ENCODE assay signal across 14 cellular contexts in the genomic region with DNA sequence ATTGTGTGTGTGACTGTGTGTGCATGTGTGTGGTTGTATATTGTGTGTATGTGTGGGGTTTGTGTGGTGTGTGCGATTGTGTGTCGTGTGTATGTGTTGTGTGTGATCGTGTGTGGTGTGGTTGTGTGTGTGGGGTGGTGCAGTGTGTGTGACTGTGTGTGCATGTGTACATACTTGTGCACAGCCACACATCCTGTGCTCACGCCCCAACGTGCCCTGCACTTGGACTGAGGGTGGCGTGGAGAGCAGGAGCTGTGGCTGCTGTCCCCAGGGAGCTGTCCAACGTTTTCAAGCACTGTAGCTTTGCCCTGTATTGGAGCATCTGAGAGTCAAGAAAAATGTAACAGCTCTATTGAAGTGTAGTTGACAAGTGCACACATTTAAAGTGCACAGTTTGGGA.
A peak's percentile ranks its signal among the peaks of the same experiment; 100 is the strongest.
DNase-seq lines count a peak whose midpoint lies in the region; ATAC-seq, FAIRE-seq and TF ChIP-seq lines count a peak whose summit lies in the region.
"Had no signal": no experiment of that assay in that cellular context is flagged by ENCODE, and none has a peak within 500 bp of the region (broad histone marks: within the 10 kb centered on the region; RNA-seq: fewer than 3 reads in every experiment).

No MANE protein-coding gene starts in this region.

- FAIRE-seq in GM12878 (lab: Jason Lieb, UNC) = no peak

- H2AFZ ChIP-seq in GM12878 (ENCODE audit: control insufficient read depth, low read depth, low read length) = no peak overlapping the region

- no TSS peak for BruUV-seq in GM12878 (replicated peaks; lab: Mats Ljungman, UMichigan)

- WGBS in GM12878 (ENCODE audit: insufficient coverage, insufficient replicate concordance, low lambda C conversion rate, missing lambda C conversion rate) = 36% methylated on average over 4 of the region's 7 CpGs

- H3K4me3 ChIP-seq in BE2C (ENCODE audit: low read depth, low read length) (no peak overlapping the region), GM12878 (no peak overlapping the region)
- H3K4me3 ChIP-seq: lung, prostate gland, tibial nerve had no signal

- no peak overlapping the region for H3K4me2 ChIP-seq in GM12878 (ENCODE audit: control insufficient read depth, insufficient read depth)

- RAD21 ChIA-PET in GM12878 (lab: Charles Lee; ENCODE audit: unreplicated experiment) = no interaction called here

- in situ Hi-C loops in GM12878 (cut with MboI) = no loop called here

- H3K9me3 ChIP-seq in BE2C (no peaks in the 10 kb centered on the region), GM12878 (replicated peaks; ENCODE audit: control insufficient read depth, insufficient read depth, low read length) (peaks cover 3% of the 10 kb centered on the region; the same call in 2 of the 3 replicates)
- H3K9me3 ChIP-seq: prostate gland had no signal

- H3K27ac ChIP-seq in GM12878 (ENCODE audit: control insufficient read depth, insufficient read depth) = no peak overlapping the region
- H3K27ac ChIP-seq: prostate gland, tibial nerve had no signal

- TF ChIP-seq EP300 in GM12878 (IDR thresholded peaks at IDR 0.05; ENCODE audit: borderline replicate concordance in 1 of 2, control insufficient read depth in 1 of 2, low read depth in 2 of 2, low read length in 2 of 2) = no peak

- DNase-seq in BE2C = peak; percentile 31
- peak; percentile 24 for DNase-seq in HuH-7 (ENCODE audit: low spot score)
- no peak for DNase-seq in GM12878 (ENCODE audit: low read depth, low spot score)
- DNase-seq in left lobe of liver (ENCODE audit: low spot score) = peak; percentile 31
- DNase-seq in SKM-1 (lab: John Stamatoyannopoulos, UW; ENCODE audit: unreplicated experiment) = no peak
- DNase-seq in activated T-cell treated with anti-CD3 and anti-CD28 coated beads, Interleukin-2, amount 50 U/mL, for 48 hours = no peak
- no peak for DNase-seq in occipital lobe (lab: John Stamatoyannopoulos, UW)
- DNase-seq: cerebellar nuclear complex, NCI-H1092 treated with DMSO at 0.1 percent for 48 hours, NCI-H82 had no signal

- ATAC-seq in GM12878 (no peak), left lobe of liver (peak; percentile 63), GM21786 (IDR thresholded peaks at IDR 0.05; ENCODE audit: unreplicated experiment) (no peak)

- H3K4me1 ChIP-seq in BE2C (no peaks in the 10 kb centered on the region), GM12878 (ENCODE audit: control insufficient read depth, insufficient read depth, low read length) (no peaks in the 10 kb centered on the region)
- H3K4me1 ChIP-seq: prostate gland, tibial nerve had no signal

- no peak for TF ChIP-seq RAD21 in GM12878 (IDR thresholded peaks at IDR 0.05; ENCODE audit: insufficient read depth, low read depth, low read length)

- SMC1A ChIA-PET in GM12878 (lab: Charles Lee; ENCODE audit: uncharacterized antibody, unreplicated experiment) = no interaction called here

- no peak for TF ChIP-seq POLR2A in GM12878 (IDR thresholded peaks at IDR 0.05; ENCODE audit: low read depth, low read length)

- H3K27me3 ChIP-seq in BE2C (peaks cover 10% of the 10 kb centered on the region), GM12878 (replicated peaks in 1 of 2; ENCODE audit: control insufficient read depth in 2 of 2, insufficient read depth in 2 of 2, low read length in 1 of 2) (no peaks in the 10 kb centered on the region)
- H3K27me3 ChIP-seq: tibial nerve had no signal

- H4K20me1 ChIP-seq in GM12878 (ENCODE audit: control insufficient read depth, insufficient read depth) = no peaks in the 10 kb centered on the region

- no peaks in the 10 kb centered on the region for H3K79me2 ChIP-seq in GM12878 (ENCODE audit: control insufficient read depth, insufficient read depth, low read length)

- H3K36me3 ChIP-seq in BE2C = no peaks in the 10 kb centered on the region
- H3K36me3 ChIP-seq in GM12878 (ENCODE audit: control insufficient read depth in 2 of 2, insufficient read depth in 2 of 2, low read length in 1 of 2) = no peaks in the 10 kb centered on the region
- H3K36me3 ChIP-seq: prostate gland, tibial nerve had no signal

- intact Hi-C loops in GM12878 (cut with micrococcal nuclease; ENCODE audit: unreplicated experiment) = no loop called here

- POLR2A ChIA-PET in GM12878 (lab: Charles Lee) = no interaction called here

- no peak for TF ChIP-seq CTCF in BE2C (IDR thresholded peaks at IDR 0.05; ENCODE audit: low read depth, low read length)
- TF ChIP-seq CTCF in GM12878 (IDR thresholded peaks at IDR 0.05 in 2 of 3, conservative IDR thresholded peaks at IDR 0.05 in 1 of 3; ENCODE audit: control insufficient read depth in 2 of 3, extremely low read depth in 1 of 3, insufficient read depth in 1 of 3, low read depth in 3 of 3, low read length in 3 of 3) = no peak

- H3K9ac ChIP-seq in GM12878 (ENCODE audit: control insufficient read depth, insufficient read depth, low read length) = no peak overlapping the region

- CTCF ChIA-PET in GM12878 (lab: Yijun Ruan, JAX) = no interaction called here

TF ChIP-seq in GM12878, 131 proteins besides CTCF, POLR2A, EP300 and RAD21 (continues in another document):
- TF ChIP-seq CHD4 (IDR thresholded peaks at IDR 0.05) (no peak), POLR2AphosphoS2 (IDR thresholded peaks at IDR 0.05; ENCODE audit: low read depth, low read length) (no peak), BCL3 (IDR thresholded peaks at IDR 0.05; ENCODE audit: borderline replicate concordance, insufficient read depth, low read depth, low read length, poor library complexity, severe bottlenecking) (peak; percentile 84), NFIC (IDR thresholded peaks at IDR 0.05; ENCODE audit: low read depth, low read length) (no peak), POU2F2 (IDR thresholded peaks at IDR 0.05; ENCODE audit: borderline replicate concordance, low read depth, low read length) (no peak), NR2C1 (IDR thresholded peaks at IDR 0.05) (no peak), RFX5 (IDR thresholded peaks at IDR 0.05; ENCODE audit: low read depth, low read length) (no peak), ATF2 (IDR thresholded peaks at IDR 0.05; ENCODE audit: low read length) (no peak)
- TF ChIP-seq, protein P1, sequence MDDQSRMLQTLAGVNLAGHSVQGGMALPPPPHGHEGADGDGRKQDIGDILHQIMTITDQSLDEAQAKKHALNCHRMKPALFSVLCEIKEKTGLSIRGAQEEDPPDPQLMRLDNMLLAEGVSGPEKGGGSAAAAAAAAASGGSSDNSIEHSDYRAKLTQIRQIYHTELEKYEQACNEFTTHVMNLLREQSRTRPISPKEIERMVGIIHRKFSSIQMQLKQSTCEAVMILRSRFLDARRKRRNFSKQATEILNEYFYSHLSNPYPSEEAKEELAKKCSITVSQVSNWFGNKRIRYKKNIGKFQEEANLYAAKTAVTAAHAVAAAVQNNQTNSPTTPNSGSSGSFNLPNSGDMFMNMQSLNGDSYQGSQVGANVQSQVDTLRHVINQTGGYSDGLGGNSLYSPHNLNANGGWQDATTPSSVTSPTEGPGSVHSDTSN (IDR thresholded peaks at IDR 0.05; ENCODE audit: insufficient replicate concordance, low read depth, low read length) = peak; percentile 27
- TF ChIP-seq, protein P2, sequence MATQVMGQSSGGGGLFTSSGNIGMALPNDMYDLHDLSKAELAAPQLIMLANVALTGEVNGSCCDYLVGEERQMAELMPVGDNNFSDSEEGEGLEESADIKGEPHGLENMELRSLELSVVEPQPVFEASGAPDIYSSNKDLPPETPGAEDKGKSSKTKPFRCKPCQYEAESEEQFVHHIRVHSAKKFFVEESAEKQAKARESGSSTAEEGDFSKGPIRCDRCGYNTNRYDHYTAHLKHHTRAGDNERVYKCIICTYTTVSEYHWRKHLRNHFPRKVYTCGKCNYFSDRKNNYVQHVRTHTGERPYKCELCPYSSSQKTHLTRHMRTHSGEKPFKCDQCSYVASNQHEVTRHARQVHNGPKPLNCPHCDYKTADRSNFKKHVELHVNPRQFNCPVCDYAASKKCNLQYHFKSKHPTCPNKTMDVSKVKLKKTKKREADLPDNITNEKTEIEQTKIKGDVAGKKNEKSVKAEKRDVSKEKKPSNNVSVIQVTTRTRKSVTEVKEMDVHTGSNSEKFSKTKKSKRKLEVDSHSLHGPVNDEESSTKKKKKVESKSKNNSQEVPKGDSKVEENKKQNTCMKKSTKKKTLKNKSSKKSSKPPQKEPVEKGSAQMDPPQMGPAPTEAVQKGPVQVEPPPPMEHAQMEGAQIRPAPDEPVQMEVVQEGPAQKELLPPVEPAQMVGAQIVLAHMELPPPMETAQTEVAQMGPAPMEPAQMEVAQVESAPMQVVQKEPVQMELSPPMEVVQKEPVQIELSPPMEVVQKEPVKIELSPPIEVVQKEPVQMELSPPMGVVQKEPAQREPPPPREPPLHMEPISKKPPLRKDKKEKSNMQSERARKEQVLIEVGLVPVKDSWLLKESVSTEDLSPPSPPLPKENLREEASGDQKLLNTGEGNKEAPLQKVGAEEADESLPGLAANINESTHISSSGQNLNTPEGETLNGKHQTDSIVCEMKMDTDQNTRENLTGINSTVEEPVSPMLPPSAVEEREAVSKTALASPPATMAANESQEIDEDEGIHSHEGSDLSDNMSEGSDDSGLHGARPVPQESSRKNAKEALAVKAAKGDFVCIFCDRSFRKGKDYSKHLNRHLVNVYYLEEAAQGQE (IDR thresholded peaks at IDR 0.05; ENCODE audit: low read depth, low read length) = peak; percentile 61; the same call in 1 of the 2 replicates

Comparison
In these comparisons a context has a peak if more than half of its experiments do, and no peak if none do; other contexts are left out.
1. DNase-seq: peak in BE2C (single experiment), HuH-7 (single experiment) and left lobe of liver (single experiment); none in GM12878 (single experiment), SKM-1 (single experiment), activated T-cell treated with anti-CD3 and anti-CD28 coated beads, Interleukin-2, amount 50 U/mL, for 48 hours (0 of 2) and occipital lobe (single experiment).